22 cellular contexts compared by ENCODE assay signal in genomic region chr16:65749566-65749965, GRCh38.
"Had no signal": no experiment of that assay in that cellular context is flagged by ENCODE, and none has a peak within 500 bp of the region (broad histone marks: within the 10 kb centered on the region; RNA-seq: fewer than 3 reads in every experiment).

No MANE protein-coding gene starts in this region.

- H3K36me3 Mint-ChIP-seq: stimulated activated naive B cell treated with anti-CD40 and anti-IgM and Interleukin-4, amounts not matched to agents 10 μg/mL and 1 μg/mL and 100 μg/mL, for 72 hours had no signal

- H3K27ac Mint-ChIP-seq: stimulated activated naive B cell treated with anti-CD40 and anti-IgM and Interleukin-4, amounts not matched to agents 10 μg/mL and 1 μg/mL and 100 μg/mL, for 72 hours had no signal

- H3K9me3 ChIP-seq: heart left ventricle, neutrophil, right atrium auricular region, sigmoid colon, testis, tibial nerve, upper lobe of right lung, vagina had no signal

- H3K4me3 Mint-ChIP-seq: stimulated activated naive B cell treated with anti-CD40 and anti-IgM and Interleukin-4, amounts not matched to agents 10 μg/mL and 1 μg/mL and 100 μg/mL, for 72 hours; stimulated activated naive CD8-positive, alpha-beta T cell treated with anti-CD3 and anti-CD28 coated beads, Interleukin-15, amount 100 ng/mL, for 72 hours had no signal

- H3K27me3 Mint-ChIP-seq: stimulated activated naive CD8-positive, alpha-beta T cell treated with anti-CD3 and anti-CD28 coated beads, Interleukin-15, amount 100 ng/mL, for 72 hours had no signal

- ATAC-seq: esophagus mucosa; heart left ventricle; left lobe of liver; stimulated activated naive B cell treated with anti-CD40 and anti-IgM and Interleukin-4, amounts not matched to agents 10 μg/mL and 1 μg/mL and 100 μg/mL, for 72 hours; stimulated activated naive CD8-positive, alpha-beta T cell treated with anti-CD3 and anti-CD28 coated beads, Interleukin-15, amount 100 ng/mL, for 72 hours; upper lobe of right lung had no signal

- H3K27ac ChIP-seq: dorsolateral prefrontal cortex, heart left ventricle, neutrophil, right atrium auricular region, sigmoid colon, skin epidermis, testis, tibial nerve, upper lobe of right lung, vagina had no signal

- H3K27me3 ChIP-seq: neutrophil, right atrium auricular region, sigmoid colon, testis, tibial nerve, upper lobe of right lung, vagina had no signal

- H3K36me3 ChIP-seq: heart left ventricle, neutrophil, right atrium auricular region, sigmoid colon, tibial nerve, upper lobe of right lung, vagina had no signal

- H3K4me1 Mint-ChIP-seq: stimulated activated naive B cell treated with anti-CD40 and anti-IgM and Interleukin-4, amounts not matched to agents 10 μg/mL and 1 μg/mL and 100 μg/mL, for 72 hours; stimulated activated naive CD8-positive, alpha-beta T cell treated with anti-CD3 and anti-CD28 coated beads, Interleukin-15, amount 100 ng/mL, for 72 hours had no signal

- H3K4me3 ChIP-seq: dorsolateral prefrontal cortex, heart left ventricle, right atrium auricular region, sigmoid colon, skin epidermis, testis, tibial nerve, upper lobe of right lung, vagina had no signal

- H3K4me1 ChIP-seq: heart left ventricle, right atrium auricular region, testis, tibial nerve, upper lobe of right lung, vagina had no signal

- DNase-seq: cortex of kidney; dorsolateral prefrontal cortex; effector CD8-positive, alpha-beta T cell; heart left ventricle; hippocampal formation; kidney glomerular epithelial cell; mammary epithelial cell; posterior cingulate gyrus; sigmoid colon; stimulated activated CD4-positive, alpha-beta T cell treated with anti-CD3 and anti-CD28 coated beads, Interleukin-2, amount 100 ng/mL, for 24 hours; stimulated activated CD4-positive, alpha-beta T cell treated with anti-CD3 and anti-CD28 coated beads, Interleukin-4, amount 100 ng/mL, for 4 hours; stimulated activated naive B cell treated with anti-CD40 and anti-IgM and Interleukin-4, amounts not matched to agents 10 μg/mL and 1 μg/mL and 100 μg/mL, for 72 hours; stimulated activated naive CD8-positive, alpha-beta T cell treated with anti-CD3 and anti-CD28 coated beads, Interleukin-15, amount 100 ng/mL, for 72 hours; testis; upper lobe of right lung had no signal
